ENCODE assay signal across 1 cellular context in genomic region chr13:48303331-48304131, GRCh38.
TF ChIP-seq lines count a peak whose summit lies in the region.

RB1 (plus strand) TSS chr13:48303751; CDS start chr13:48303913, 162 bp downstream.

TF ChIP-seq in HepG2, 621 proteins besides CTCF, POLR2A, EP300 and RAD21 (continued from another document and continues in another):
- TF ChIP-seq, protein P1, sequence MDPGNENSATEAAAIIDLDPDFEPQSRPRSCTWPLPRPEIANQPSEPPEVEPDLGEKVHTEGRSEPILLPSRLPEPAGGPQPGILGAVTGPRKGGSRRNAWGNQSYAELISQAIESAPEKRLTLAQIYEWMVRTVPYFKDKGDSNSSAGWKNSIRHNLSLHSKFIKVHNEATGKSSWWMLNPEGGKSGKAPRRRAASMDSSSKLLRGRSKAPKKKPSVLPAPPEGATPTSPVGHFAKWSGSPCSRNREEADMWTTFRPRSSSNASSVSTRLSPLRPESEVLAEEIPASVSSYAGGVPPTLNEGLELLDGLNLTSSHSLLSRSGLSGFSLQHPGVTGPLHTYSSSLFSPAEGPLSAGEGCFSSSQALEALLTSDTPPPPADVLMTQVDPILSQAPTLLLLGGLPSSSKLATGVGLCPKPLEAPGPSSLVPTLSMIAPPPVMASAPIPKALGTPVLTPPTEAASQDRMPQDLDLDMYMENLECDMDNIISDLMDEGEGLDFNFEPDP (CRISPR knock-in tag; conservative IDR thresholded peaks at IDR 0.05): no peak
- no peak for TF ChIP-seq SRSF9 (IDR thresholded peaks at IDR 0.05; ENCODE audit: borderline replicate concordance, insufficient read depth, low read depth, low read length, poor library complexity, severe bottlenecking)
- no peak for TF ChIP-seq ZBTB10 (CRISPR knock-in tag; IDR thresholded peaks at IDR 0.05; ENCODE audit: borderline replicate concordance)
- TF ChIP-seq SSRP1 (CRISPR knock-in tag; IDR thresholded peaks at IDR 0.05): no peak
- no peak; the same call in 1 of the 2 replicates for TF ChIP-seq ZNF724P (CRISPR knock-in tag; IDR thresholded peaks at IDR 0.05; ENCODE audit: borderline replicate concordance)
- TF ChIP-seq ZFP36L2 (CRISPR knock-in tag; IDR thresholded peaks at IDR 0.05): no peak
- peak; percentile 69; the same call in 1 of the 2 replicates for TF ChIP-seq ZFP36L1 (CRISPR knock-in tag; IDR thresholded peaks at IDR 0.05)
- TF ChIP-seq PAX8 (CRISPR knock-in tag; IDR thresholded peaks at IDR 0.05; ENCODE audit: borderline replicate concordance): no peak
- 0 out of 2 replicates have a peak, but pooled peaks have one; percentile 12 for TF ChIP-seq HES4 (CRISPR knock-in tag; IDR thresholded peaks at IDR 0.05; ENCODE audit: borderline replicate concordance)
- peak; percentile 55; the same call in 1 of the 2 replicates for TF ChIP-seq SP2 (CRISPR knock-in tag; IDR thresholded peaks at IDR 0.05)
- no peak for TF ChIP-seq CC2D1A (CRISPR knock-in tag; IDR thresholded peaks at IDR 0.05)
- peak; percentile 73 for TF ChIP-seq ZMYM4 (CRISPR knock-in tag; IDR thresholded peaks at IDR 0.05)
- no peak; the same call in 1 of the 2 replicates for TF ChIP-seq ZNF558 (CRISPR knock-in tag; IDR thresholded peaks at IDR 0.05; ENCODE audit: borderline replicate concordance)
- peak; percentile 70; the same call in 1 of the 2 replicates for TF ChIP-seq HINFP (CRISPR knock-in tag; IDR thresholded peaks at IDR 0.05; ENCODE audit: low read depth)
- TF ChIP-seq THAP11 (CRISPR knock-in tag; IDR thresholded peaks at IDR 0.05): peak; percentile 82
- TF ChIP-seq ZNF678 (CRISPR knock-in tag; IDR thresholded peaks at IDR 0.05): no peak
- TF ChIP-seq SIN3A (IDR thresholded peaks at IDR 0.05; ENCODE audit: borderline replicate concordance, low read depth, low read length): peak; percentile 37; the same call in 1 of the 2 replicates
- TF ChIP-seq ZNF770 (CRISPR knock-in tag; IDR thresholded peaks at IDR 0.05): no peak
- 0 out of 2 replicates have a peak, but pooled peaks have one; percentile 13 for TF ChIP-seq CAMTA2 (CRISPR knock-in tag; IDR thresholded peaks at IDR 0.05; ENCODE audit: borderline replicate concordance)
- TF ChIP-seq, protein P2, sequence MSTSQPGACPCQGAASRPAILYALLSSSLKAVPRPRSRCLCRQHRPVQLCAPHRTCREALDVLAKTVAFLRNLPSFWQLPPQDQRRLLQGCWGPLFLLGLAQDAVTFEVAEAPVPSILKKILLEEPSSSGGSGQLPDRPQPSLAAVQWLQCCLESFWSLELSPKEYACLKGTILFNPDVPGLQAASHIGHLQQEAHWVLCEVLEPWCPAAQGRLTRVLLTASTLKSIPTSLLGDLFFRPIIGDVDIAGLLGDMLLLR (CRISPR knock-in tag; IDR thresholded peaks at IDR 0.05): no peak; the same call in 1 of the 2 replicates
- TF ChIP-seq, protein P3, sequence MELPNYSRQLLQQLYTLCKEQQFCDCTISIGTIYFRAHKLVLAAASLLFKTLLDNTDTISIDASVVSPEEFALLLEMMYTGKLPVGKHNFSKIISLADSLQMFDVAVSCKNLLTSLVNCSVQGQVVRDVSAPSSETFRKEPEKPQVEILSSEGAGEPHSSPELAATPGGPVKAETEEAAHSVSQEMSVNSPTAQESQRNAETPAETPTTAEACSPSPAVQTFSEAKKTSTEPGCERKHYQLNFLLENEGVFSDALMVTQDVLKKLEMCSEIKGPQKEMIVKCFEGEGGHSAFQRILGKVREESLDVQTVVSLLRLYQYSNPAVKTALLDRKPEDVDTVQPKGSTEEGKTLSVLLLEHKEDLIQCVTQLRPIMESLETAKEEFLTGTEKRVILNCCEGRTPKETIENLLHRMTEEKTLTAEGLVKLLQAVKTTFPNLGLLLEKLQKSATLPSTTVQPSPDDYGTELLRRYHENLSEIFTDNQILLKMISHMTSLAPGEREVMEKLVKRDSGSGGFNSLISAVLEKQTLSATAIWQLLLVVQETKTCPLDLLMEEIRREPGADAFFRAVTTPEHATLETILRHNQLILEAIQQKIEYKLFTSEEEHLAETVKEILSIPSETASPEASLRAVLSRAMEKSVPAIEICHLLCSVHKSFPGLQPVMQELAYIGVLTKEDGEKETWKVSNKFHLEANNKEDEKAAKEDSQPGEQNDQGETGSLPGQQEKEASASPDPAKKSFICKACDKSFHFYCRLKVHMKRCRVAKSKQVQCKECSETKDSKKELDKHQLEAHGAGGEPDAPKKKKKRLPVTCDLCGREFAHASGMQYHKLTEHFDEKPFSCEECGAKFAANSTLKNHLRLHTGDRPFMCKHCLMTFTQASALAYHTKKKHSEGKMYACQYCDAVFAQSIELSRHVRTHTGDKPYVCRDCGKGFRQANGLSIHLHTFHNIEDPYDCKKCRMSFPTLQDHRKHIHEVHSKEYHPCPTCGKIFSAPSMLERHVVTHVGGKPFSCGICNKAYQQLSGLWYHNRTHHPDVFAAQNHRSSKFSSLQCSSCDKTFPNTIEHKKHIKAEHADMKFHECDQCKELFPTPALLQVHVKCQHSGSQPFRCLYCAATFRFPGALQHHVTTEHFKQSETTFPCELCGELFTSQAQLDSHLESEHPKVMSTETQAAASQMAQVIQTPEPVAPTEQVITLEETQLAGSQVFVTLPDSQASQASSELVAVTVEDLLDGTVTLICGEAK (IDR thresholded peaks at IDR 0.05): peak; percentile 27; the same call in 1 of the 2 replicates
- TF ChIP-seq, protein P3 (CRISPR knock-in tag; IDR thresholded peaks at IDR 0.05): no peak
- no peak for TF ChIP-seq ZBTB37 (CRISPR knock-in tag; IDR thresholded peaks at IDR 0.05)
- 0 out of 2 replicates have a peak, but pooled peaks have one; percentile 57 for TF ChIP-seq ZNF546 (CRISPR knock-in tag; conservative IDR thresholded peaks at IDR 0.05)
- TF ChIP-seq FOXM1 (CRISPR knock-in tag; IDR thresholded peaks at IDR 0.05): no peak
- peak; percentile 61 for TF ChIP-seq ZNF883 (CRISPR knock-in tag; IDR thresholded peaks at IDR 0.05; ENCODE audit: not compliant biosample characterization)
- no peak for TF ChIP-seq SNAPC4 (CRISPR knock-in tag; IDR thresholded peaks at IDR 0.05)
- no peak for TF ChIP-seq NPAS2 (CRISPR knock-in tag; IDR thresholded peaks at IDR 0.05; ENCODE audit: borderline replicate concordance)
